ENCODE assay signal across 25 cellular contexts in the genomic region with DNA sequence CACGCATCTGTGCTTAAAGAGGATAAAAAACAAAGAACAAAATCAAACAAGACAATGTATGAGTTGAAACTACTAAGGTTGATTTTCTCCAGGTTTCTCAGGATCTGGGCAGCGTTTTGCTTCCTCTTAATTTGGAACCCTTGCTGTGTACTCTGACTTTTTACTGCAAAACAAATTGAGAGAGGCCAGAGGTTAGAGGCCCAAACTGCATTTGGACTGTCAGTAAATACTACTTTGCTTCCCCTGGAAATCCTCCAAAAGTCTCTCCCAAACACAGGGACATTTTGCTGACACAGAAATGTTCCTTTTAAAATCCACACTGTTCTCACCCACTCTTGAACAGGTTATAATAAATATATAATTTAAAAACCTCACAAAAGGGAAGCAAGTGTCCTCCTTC. TPM values are rescaled to one million over a fixed set of nuclear protein-coding genes. Genes with fewer than 3 reads are reported as not detected.
DNase-seq lines count a peak whose midpoint lies in the region; ATAC-seq and TF ChIP-seq lines count a peak whose summit lies in the region.
"Had no signal": no experiment of that assay in that cellular context is flagged by ENCODE, and none has a peak within 500 bp of the region (broad histone marks: within the 10 kb centered on the region; RNA-seq: fewer than 3 reads in every experiment).

No MANE protein-coding gene starts in this region.

- CTCF ChIA-PET in WTC11 (lab: Charles Lee), result interaction anchor here (2.5 kb wide), 1 partner anchor 54 kb away, joined by 8 read pairs; the partner anchor contains the start of gene MED23

- TF ChIP-seq POLR2A in right lobe of liver (IDR thresholded peaks at IDR 0.05), result peak; percentile 78

- peaks cover 0 to 31% (median 11%) of the 10 kb centered on the region in 4 donors for H3K36me3 ChIP-seq in right lobe of liver

- 6% methylated on average over 2 of the region's 2 CpGs for WGBS in right lobe of liver (ENCODE audit: insufficient coverage, low coverage, low lambda C conversion rate, missing lambda C conversion rate)

- no peak for TF ChIP-seq CTCF in LNCaP clone FGC (IDR thresholded peaks at IDR 0.05; ENCODE audit: control insufficient read depth, extremely low read depth, insufficient read depth)
- TF ChIP-seq CTCF in WTC11 (IDR thresholded peaks at IDR 0.05), result no peak
- TF ChIP-seq CTCF in right lobe of liver (IDR thresholded peaks at IDR 0.05), result no peak
- no peak for TF ChIP-seq CTCF in osteocyte (IDR thresholded peaks at IDR 0.05)
- no peak for TF ChIP-seq CTCF in omental fat pad (IDR thresholded peaks at IDR 0.05)

- ATAC-seq in WTC11 (no peak), right lobe of liver (peak; percentile 4 to 76 (median 60)), GM19397 (IDR thresholded peaks at IDR 0.05; ENCODE audit: unreplicated experiment) (no peak), omental fat pad (ENCODE audit: low FRiP score) (no peak)
- ATAC-seq: PC-3 had no signal

- H3K4me1 Mint-ChIP-seq in WTC11 (peaks cover 18% of the 10 kb centered on the region), osteocyte (ENCODE audit: unreplicated experiment) (peaks cover 10% of the 10 kb centered on the region)
- H3K4me1 Mint-ChIP-seq: CD8-positive, alpha-beta memory T cell had no signal

- no peaks in the 10 kb centered on the region for H3K27me3 Mint-ChIP-seq in WTC11 (ENCODE audit: low read depth)
- no peaks in the 10 kb centered on the region for H3K27me3 Mint-ChIP-seq in osteocyte (ENCODE audit: unreplicated experiment)

- H3K4me3 ChIP-seq in LNCaP clone FGC (ENCODE audit: low read depth, low read length) (no peak overlapping the region), right lobe of liver (peak overlapping the region; percentile 24 to 59 (median 49))

- H3K4me3 Mint-ChIP-seq in WTC11 (no peak overlapping the region), osteocyte (ENCODE audit: unreplicated experiment) (no peak overlapping the region)
- H3K4me3 Mint-ChIP-seq: CD8-positive, alpha-beta memory T cell had no signal

- no peaks in the 10 kb centered on the region for H3K27me3 ChIP-seq in right lobe of liver

- H3K36me3 Mint-ChIP-seq in WTC11 (no peaks in the 10 kb centered on the region), osteocyte (ENCODE audit: unreplicated experiment) (peaks cover 13% of the 10 kb centered on the region)

- H3K27ac ChIP-seq in right lobe of liver, result peak overlapping the region; percentile 84 to 98 (median 95)

- no peaks in the 10 kb centered on the region for H3K9me3 ChIP-seq in right lobe of liver

- H3K9me3 Mint-ChIP-seq in WTC11 (no peaks in the 10 kb centered on the region), osteocyte (ENCODE audit: unreplicated experiment) (no peaks in the 10 kb centered on the region)
- H3K9me3 Mint-ChIP-seq: CD8-positive, alpha-beta memory T cell had no signal

- POLR2A ChIA-PET in WTC11 (lab: Charles Lee), result no interaction called here

- DNase-seq in LNCaP clone FGC (ENCODE audit: low read depth) (peak; percentile 75), WTC11 (ENCODE audit: low spot score) (no peak), right lobe of liver (no peak), osteocyte (ENCODE audit: extremely low spot score, unreplicated experiment) (no peak), COR-L47 (lab: John Stamatoyannopoulos, UW) (no peak), NOMO-1 (lab: John Stamatoyannopoulos, UW; ENCODE audit: unreplicated experiment in 2 of 2) (no peak), omental fat pad (ENCODE audit: low spot score) (no peak)
- DNase-seq: AML-193; C1 segment of cervical spinal cord; CD8-positive, alpha-beta memory T cell; H7; KG1; NCI-H1092 treated with DMSO at 0.1 percent for 48 hours; NCI-H1436 treated with DMSO at 0.1 percent for 48 hours; NCI-H1930; NCI-H226; NCI-H524; NCI-H82; PC-3; RPMI8226; SHP77 had no signal

- peaks cover 0 to 30% (median 6%) of the 10 kb centered on the region in 4 donors for H3K4me1 ChIP-seq in right lobe of liver

- intact Hi-C loops in right lobe of liver (cut with DNase I), result no loop called here

- H3K27ac Mint-ChIP-seq in WTC11 (no peak overlapping the region), osteocyte (ENCODE audit: unreplicated experiment) (peak overlapping the region; percentile 11)

TF ChIP-seq in WTC11, 78 proteins besides CTCF, POLR2A, EP300 and RAD21:
- TF ChIP-seq ATF2 (CRISPR knock-in tag; IDR thresholded peaks at IDR 0.05; ENCODE audit: borderline replicate concordance, low read depth) (no peak), GABPB1 (CRISPR knock-in tag; IDR thresholded peaks at IDR 0.05) (0 out of 2 replicates have a peak, but pooled peaks have one; percentile 20)

RNA-seq across cellular contexts. Expression of gene ARG1, which starts 1.1 kb away (rescaled TPM):
- total RNA-seq in WTC11 (2021), result 0.15 to 0.53 TPM (median 0.21 TPM) in 3 replicates
- 1,000 to 10,000 TPM in 2 of 6 experiments, 100 to 1,000 TPM in 4; 428 to 1,179 (median 813) TPM for total RNA-seq in right lobe of liver
- not detected in 2 replicates for total RNA-seq in osteocyte
- 10 to 100 TPM in 1 of 4 donors, not detected in 3; 14.5 TPM for total RNA-seq in omental fat pad
- total RNA-seq: A172; CD8-positive, alpha-beta memory T cell; Daoy; H7; HT1080; PC-3 had no signal

RNA-seq across cellular contexts. Expression of gene MED23, which starts 53.9 kb away (rescaled TPM):
- total RNA-seq in WTC11 (2021), result 18.0 to 19.0 TPM (median 18.3 TPM) in 3 replicates
- total RNA-seq in right lobe of liver, result 10 to 100 TPM in 4 of 6 experiments, 1 to 10 TPM in 2; 8.8 to 13.8 (median 11.0) TPM
- 30.6 and 33.3 TPM in 2 replicates for total RNA-seq in osteocyte
- total RNA-seq in omental fat pad, result 10 to 100 TPM; 19.3 to 41.1 (median 21.9) TPM

Comparison
In these comparisons a context has a peak if more than half of its experiments do, and no peak if none do; other contexts are left out.
1. ATAC-seq: peak in right lobe of liver (4 of 4); none in WTC11 (single experiment), GM19397 (single experiment) and omental fat pad (single experiment).
2. RNA of gene ARG1, which starts 1.1 kb away (total RNA-seq): 428 to 1,179 TPM in right lobe of liver; 14.5 TPM in omental fat pad, 0.15 to 0.53 TPM in WTC11 and not detected in osteocyte; every median in the first group is over 10 times any median in the second.